Comparison of ENCODE assay signal across 1 cellular context in genomic region chr19:57946316-57946715, GRCh38.
TF ChIP-seq lines count a peak whose summit lies in the region.

No MANE protein-coding gene starts in this region.

TF ChIP-seq in H1, 55 proteins besides CTCF, POLR2A, EP300 and RAD21:
- TF ChIP-seq KDM1A (IDR thresholded peaks at IDR 0.05; ENCODE audit: borderline replicate concordance, low read length) = no peak
- TF ChIP-seq SIRT6 (IDR thresholded peaks at IDR 0.05; ENCODE audit: low read length) = no peak
- TF ChIP-seq ASH2L (IDR thresholded peaks at IDR 0.05; ENCODE audit: low read length) = no peak
- no peak for TF ChIP-seq BCL11A (IDR thresholded peaks at IDR 0.05; ENCODE audit: low read depth in 2 of 2, low read length in 2 of 2)
